Comparison of ENCODE assay signal across 10 cellular contexts in genomic region chr1:109493227-109493626, GRCh38. TPM values are rescaled to one million over a fixed set of nuclear protein-coding genes. Genes with fewer than 3 reads are reported as not detected.
A peak's percentile ranks its signal among the peaks of the same experiment; 100 is the strongest.
DNase-seq lines count a peak whose midpoint lies in the region; ATAC-seq and TF ChIP-seq lines count a peak whose summit lies in the region.
"Had no signal": no experiment of that assay in that cellular context is flagged by ENCODE, and none has a peak within 500 bp of the region (broad histone marks: within the 10 kb centered on the region; RNA-seq: fewer than 3 reads in every experiment).

No MANE protein-coding gene starts in this region.

- H2BK5ac ChIP-seq in mesendoderm (ENCODE audit: low read length) = no peak overlapping the region

- no peak overlapping the region for H4K8ac ChIP-seq in mesendoderm (ENCODE audit: low read depth, low read length)

- no peaks in the 10 kb centered on the region for H3K27me3 Mint-ChIP-seq in activated naive CD4-positive, alpha-beta T cell treated with anti-CD3 and anti-CD28 coated beads, Interleukin-2, amount 10 ng/mL, durations not matched to agents 7 days and 5 days
- no peaks in the 10 kb centered on the region for H3K27me3 Mint-ChIP-seq in activated naive CD8-positive, alpha-beta T cell
- H3K27me3 Mint-ChIP-seq in type B pancreatic cell = no peaks in the 10 kb centered on the region

- no peaks in the 10 kb centered on the region for H3K4me1 ChIP-seq in mesendoderm (ENCODE audit: control insufficient read depth, low read depth, low read length)

- peaks cover 41% of the 10 kb centered on the region for H3K36me3 Mint-ChIP-seq in activated naive CD4-positive, alpha-beta T cell treated with anti-CD3 and anti-CD28 coated beads, Interleukin-2, amount 10 ng/mL, durations not matched to agents 7 days and 5 days
- no peaks in the 10 kb centered on the region for H3K36me3 Mint-ChIP-seq in activated naive CD8-positive, alpha-beta T cell
- H3K36me3 Mint-ChIP-seq in type B pancreatic cell = no peaks in the 10 kb centered on the region

- H3K56ac ChIP-seq in mesendoderm (ENCODE audit: low read length) = peak overlapping the region; percentile 3

- TF ChIP-seq CTCF in type B pancreatic cell (conservative IDR thresholded peaks at IDR 0.05) = no peak

- no peak overlapping the region for H4K5ac ChIP-seq in mesendoderm (ENCODE audit: low read length)

- no peaks in the 10 kb centered on the region for H3K27me3 ChIP-seq in mesendoderm (ENCODE audit: insufficient read depth, low read length, poor library complexity)
- H3K27me3 ChIP-seq: Peyer's patch had no signal

- no CpG with 5 or more reads among the region's 4 CpGs for WGBS in mesendoderm (ENCODE audit: extremely low coverage, insufficient coverage, low lambda C conversion rate)

- H3K4me3 ChIP-seq in mesendoderm (ENCODE audit: low read length) = no peak overlapping the region

- H2AK5ac ChIP-seq in mesendoderm (ENCODE audit: low read length) = no peak overlapping the region

- H3K18ac ChIP-seq in mesendoderm (ENCODE audit: low read length) = no peak overlapping the region

- no peaks in the 10 kb centered on the region for H3K79me2 ChIP-seq in mesendoderm (ENCODE audit: control insufficient read depth, insufficient read depth, low read length)

- peaks cover 53% of the 10 kb centered on the region for H3K4me1 Mint-ChIP-seq in activated naive CD4-positive, alpha-beta T cell treated with anti-CD3 and anti-CD28 coated beads, Interleukin-2, amount 10 ng/mL, durations not matched to agents 7 days and 5 days
- H3K4me1 Mint-ChIP-seq in activated naive CD8-positive, alpha-beta T cell (ENCODE audit: low read depth) = peaks cover 52% of the 10 kb centered on the region
- H3K4me1 Mint-ChIP-seq in type B pancreatic cell (ENCODE audit: unreplicated experiment) = peaks cover 5% of the 10 kb centered on the region

- no peaks in the 10 kb centered on the region for H3K36me3 ChIP-seq in mesendoderm (ENCODE audit: control insufficient read depth, insufficient read depth, low read length)

- H3K23ac ChIP-seq in mesendoderm (ENCODE audit: low read length) = no peak overlapping the region

- H3K9me3 Mint-ChIP-seq in activated naive CD4-positive, alpha-beta T cell treated with anti-CD3 and anti-CD28 coated beads, Interleukin-2, amount 10 ng/mL, durations not matched to agents 7 days and 5 days = no peaks in the 10 kb centered on the region
- no peaks in the 10 kb centered on the region for H3K9me3 Mint-ChIP-seq in activated naive CD8-positive, alpha-beta T cell (ENCODE audit: low read depth)
- no peaks in the 10 kb centered on the region for H3K9me3 Mint-ChIP-seq in type B pancreatic cell
- H3K9me3 Mint-ChIP-seq: CD14-positive monocyte had no signal

- peak overlapping the region; percentile 97 for H3K4me3 Mint-ChIP-seq in activated naive CD4-positive, alpha-beta T cell treated with anti-CD3 and anti-CD28 coated beads, Interleukin-2, amount 10 ng/mL, durations not matched to agents 7 days and 5 days
- H3K4me3 Mint-ChIP-seq in activated naive CD8-positive, alpha-beta T cell = peak overlapping the region; percentile 95
- H3K4me3 Mint-ChIP-seq in type B pancreatic cell = peak overlapping the region; percentile 91

- H3K4ac ChIP-seq in mesendoderm (ENCODE audit: low read depth, low read length) = no peak overlapping the region

- ATAC-seq in GM19351 (IDR thresholded peaks at IDR 0.05; ENCODE audit: unreplicated experiment) = no peak

- H3K27ac Mint-ChIP-seq in activated naive CD4-positive, alpha-beta T cell treated with anti-CD3 and anti-CD28 coated beads, Interleukin-2, amount 10 ng/mL, durations not matched to agents 7 days and 5 days = no peak overlapping the region
- no peak overlapping the region for H3K27ac Mint-ChIP-seq in activated naive CD8-positive, alpha-beta T cell
- peak overlapping the region; percentile 39 for H3K27ac Mint-ChIP-seq in type B pancreatic cell

- H2BK15ac ChIP-seq in mesendoderm (replicated peaks; ENCODE audit: low read depth) = no peak overlapping the region

- peak overlapping the region; percentile 54 for H3K9ac ChIP-seq in mesendoderm (ENCODE audit: low read length)

- no peak overlapping the region for H3K4me2 ChIP-seq in mesendoderm (ENCODE audit: low read length)

- no peak overlapping the region for H2BK120ac ChIP-seq in mesendoderm (ENCODE audit: low read depth, low read length)

- no peak overlapping the region for H3K27ac ChIP-seq in mesendoderm (ENCODE audit: low read depth, low read length)

- CTCF ChIA-PET in activated naive CD4-positive, alpha-beta T cell treated with anti-CD3 and anti-CD28 coated beads, Interleukin-2, amount 10 ng/mL, durations not matched to agents 7 days and 5 days (lab: Charles Lee) = interaction anchor here (0.7 to 37.4 kb wide), 12 partner anchors 10 to 403 kb away, joined by 3 to 1080 read pairs (median 6); partner anchors contain the start of genes AMIGO1, ATXN7L2, GPR61 and TMEM167B

- no peak for DNase-seq in activated naive CD4-positive, alpha-beta T cell treated with anti-CD3 and anti-CD28 coated beads, Interleukin-2, amount 10 ng/mL, durations not matched to agents 7 days and 5 days
- no peak for DNase-seq in activated naive CD4-positive, alpha-beta T cell (lab: John Stamatoyannopoulos, UW)
- no peak for DNase-seq in mesendoderm
- DNase-seq in type B pancreatic cell (ENCODE audit: extremely low spot score, unreplicated experiment) = no peak
- DNase-seq in ureter (ENCODE audit: low spot score) = no peak
- no peak for DNase-seq in GDM1 (lab: John Stamatoyannopoulos, UW)

- H3K79me1 ChIP-seq in mesendoderm (ENCODE audit: low read length) = peaks cover 2% of the 10 kb centered on the region

RNA-seq across cellular contexts. Expression of gene CYB561D1, which starts 0.7 kb away (rescaled TPM):
- polyA plus RNA-seq in mesendoderm (2013, experiment 1 of 2) = 1.7 TPM
- 1.4 TPM for polyA plus RNA-seq in mesendoderm (2013, experiment 2 of 2)
- total RNA-seq in type B pancreatic cell (ENCODE audit: low replicate concordance) (10.4 and 14.3 TPM in 2 replicates), ureter (10.5 TPM)

RNA-seq across cellular contexts. Expression of gene ATXN7L2, which starts 9.5 kb away (rescaled TPM):
- 8.0 TPM for polyA plus RNA-seq in mesendoderm (2013, experiment 1 of 2)
- polyA plus RNA-seq in mesendoderm (2013, experiment 2 of 2) = 8.2 TPM
- total RNA-seq in type B pancreatic cell (ENCODE audit: low replicate concordance) (5.7 and 12.0 TPM in 2 replicates), ureter (6.0 TPM)

RNA-seq across cellular contexts. Expression of gene AMIGO1, which starts 16.3 kb away (rescaled TPM):
- 0.56 TPM for polyA plus RNA-seq in mesendoderm (2013, experiment 1 of 2)
- 0.48 TPM for polyA plus RNA-seq in mesendoderm (2013, experiment 2 of 2)
- total RNA-seq in type B pancreatic cell (ENCODE audit: low replicate concordance) (5.4 and 6.1 TPM in 2 replicates), ureter (6.0 TPM)

RNA-seq across cellular contexts. Expression of gene SYPL2, which starts 26.9 kb away (rescaled TPM):
- 0.38 TPM for polyA plus RNA-seq in mesendoderm (2013, experiment 1 of 2)
- polyA plus RNA-seq in mesendoderm (2013, experiment 2 of 2) = 0.35 TPM
- total RNA-seq in type B pancreatic cell (ENCODE audit: low replicate concordance) (0.33 and 0.58 TPM in 2 replicates), ureter (2.0 TPM)

RNA-seq across cellular contexts. Expression of gene GPR61, which starts 46.4 kb away (rescaled TPM):
- polyA plus RNA-seq in mesendoderm (2013, experiment 1 of 2) = 0.10 TPM
- 0.08 TPM for polyA plus RNA-seq in mesendoderm (2013, experiment 2 of 2)
- total RNA-seq in type B pancreatic cell (ENCODE audit: low replicate concordance) (not detected in 2 replicates), ureter (not detected)
